ENCODE assay signal across 18 cellular contexts in genomic region chr4:147955827-147956565, GRCh38.
"Had no signal": no experiment of that assay in that cellular context is flagged by ENCODE, and none has a peak within 500 bp of the region (broad histone marks: within the 10 kb centered on the region; RNA-seq: fewer than 3 reads in every experiment).

No MANE protein-coding gene starts in this region.

- H3K4me3 ChIP-seq: dorsolateral prefrontal cortex, hepatocyte, lower lobe of right lung, prostate gland, sigmoid colon, spleen, transverse colon, vagina had no signal

- H3K79me2 ChIP-seq: hepatocyte had no signal

- H3K27me3 Mint-ChIP-seq: activated naive CD8-positive, alpha-beta T cell treated with anti-CD3 and anti-CD28 coated beads, Interleukin-2, amount 10 ng/mL, durations not matched to agents 7 days and 5 days had no signal

- H3K4me3 Mint-ChIP-seq: activated naive CD8-positive, alpha-beta T cell treated with anti-CD3 and anti-CD28 coated beads, Interleukin-2, amount 10 ng/mL, durations not matched to agents 7 days and 5 days; endodermal cell had no signal

- H3K36me3 ChIP-seq: prostate gland, vagina had no signal

- H3K27ac ChIP-seq: brain microvascular endothelial cell, hepatocyte, lower lobe of right lung, prostate gland, spleen, transverse colon, vagina had no signal

- H3K9me3 ChIP-seq: lower lobe of right lung, prostate gland, sigmoid colon, spleen, transverse colon, vagina had no signal

- H3K9me3 Mint-ChIP-seq: activated naive CD8-positive, alpha-beta T cell treated with anti-CD3 and anti-CD28 coated beads, Interleukin-2, amount 10 ng/mL, durations not matched to agents 7 days and 5 days had no signal

- DNase-seq: activated CD4-positive, alpha-beta T cell treated with anti-CD3 and anti-CD28 coated beads, Interleukin-2, amount 50 U/mL, for 1 hour; activated naive CD4-positive, alpha-beta T cell; activated naive CD8-positive, alpha-beta T cell treated with anti-CD3 and anti-CD28 coated beads, Interleukin-2, amount 10 ng/mL, durations not matched to agents 7 days and 5 days; activated T-cell treated with anti-CD3 and anti-CD28 coated beads for 4 hours; brain microvascular endothelial cell; dorsolateral prefrontal cortex; endodermal cell; erythroblast; kidney glomerular epithelial cell; lower lobe of right lung; sigmoid colon; spleen; stimulated activated CD4-positive, alpha-beta T cell treated with anti-CD3 and anti-CD28 coated beads, Interleukin-1b, Interleukin-23, amount 100 ng/mL, for 48 hours; transverse colon had no signal

- H3K27me3 ChIP-seq: brain microvascular endothelial cell, dorsolateral prefrontal cortex, hepatocyte, sigmoid colon, spleen, transverse colon, vagina had no signal

- H3K27ac Mint-ChIP-seq: activated naive CD8-positive, alpha-beta T cell treated with anti-CD3 and anti-CD28 coated beads, Interleukin-2, amount 10 ng/mL, durations not matched to agents 7 days and 5 days; endodermal cell had no signal

- H3K4me1 Mint-ChIP-seq: activated naive CD8-positive, alpha-beta T cell treated with anti-CD3 and anti-CD28 coated beads, Interleukin-2, amount 10 ng/mL, durations not matched to agents 7 days and 5 days had no signal

- H2AFZ ChIP-seq: hepatocyte had no signal

- H3K4me2 ChIP-seq: hepatocyte had no signal

- H3K4me1 ChIP-seq: lower lobe of right lung, prostate gland, spleen had no signal

- ATAC-seq: activated CD4-positive, CD25-positive, alpha-beta regulatory T cell treated with anti-CD3 and anti-CD28 coated beads, Interleukin-2, amount 50 U/mL, for 24 hours; lower lobe of right lung had no signal
